20 cellular contexts compared by ENCODE assay signal in the genomic region with DNA sequence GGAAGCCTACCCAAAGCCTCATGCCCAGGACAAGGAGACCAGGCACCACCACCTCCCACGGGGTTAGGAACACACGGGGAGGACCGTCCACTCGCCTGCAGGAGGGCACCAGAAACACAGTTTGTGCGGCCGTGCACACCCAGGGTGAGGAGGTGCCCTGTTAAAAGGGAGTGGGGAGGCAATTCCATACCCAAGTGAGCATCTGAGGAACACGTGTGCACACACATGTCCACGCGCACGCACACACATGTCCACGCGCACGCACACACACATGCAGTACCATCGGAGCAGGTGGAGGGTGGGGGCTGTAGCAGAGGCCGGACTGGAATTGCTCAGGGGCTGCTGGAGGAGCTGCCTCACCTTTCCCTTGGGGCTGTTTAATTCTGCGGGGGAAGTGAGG.
"Had no signal": no experiment of that assay in that cellular context is flagged by ENCODE, and none has a peak within 500 bp of the region (broad histone marks: within the 10 kb centered on the region; RNA-seq: fewer than 3 reads in every experiment).

No MANE protein-coding gene starts in this region.

- H3K4me1 Mint-ChIP-seq: activated naive CD4-positive, alpha-beta T cell treated with anti-CD3 and anti-CD28 coated beads, Interleukin-2, amount 50 U/mL, for 24 hours; natural killer cell; stimulated activated naive B cell treated with anti-CD40 and anti-IgM and Interleukin-4, amounts not matched to agents 10 μg/mL and 1 μg/mL and 100 μg/mL, for 72 hours had no signal

- H3K27ac Mint-ChIP-seq: activated naive CD4-positive, alpha-beta T cell treated with anti-CD3 and anti-CD28 coated beads, Interleukin-2, amount 50 U/mL, for 24 hours; mesothelial cell of epicardium; natural killer cell had no signal

- ATAC-seq: natural killer cell; sciatic nerve; stimulated activated naive B cell treated with anti-CD40 and anti-IgM and Interleukin-4, amounts not matched to agents 10 μg/mL and 1 μg/mL and 100 μg/mL, for 72 hours; WTC11 had no signal

- DNase-seq: activated gamma-delta T cell treated with Interleukin-2 at 50 U/mL for 16 hours; activated T-cell treated with anti-CD3 and anti-CD28 coated beads, Interleukin-2, amount 50 U/mL, for 1 hour; brain microvascular endothelial cell; central memory CD4-positive, alpha-beta T cell; effector memory CD4-positive, alpha-beta T cell; islet precursor cell; mammary epithelial cell; natural killer cell; small intestine; stimulated activated CD4-positive, alpha-beta T cell treated with anti-CD3 and anti-CD28 coated beads, Interleukin-15, amount 100 ng/mL, for 24 hours; stimulated activated CD8-positive, alpha-beta memory T cell treated with anti-CD3 and anti-CD28 coated beads, Interleukin-4, amount 100 ng/mL, for 48 hours; stimulated activated naive B cell treated with anti-CD40 and anti-IgM and Interleukin-4, amounts not matched to agents 10 μg/mL and 1 μg/mL and 100 μg/mL, for 72 hours; T-helper 9 cell; trophoblast cell had no signal

- H3K36me3 ChIP-seq: brain microvascular endothelial cell had no signal

- H3K4me3 Mint-ChIP-seq: activated naive CD4-positive, alpha-beta T cell treated with anti-CD3 and anti-CD28 coated beads, Interleukin-2, amount 50 U/mL, for 24 hours; mesothelial cell of epicardium; natural killer cell; stimulated activated naive B cell treated with anti-CD40 and anti-IgM and Interleukin-4, amounts not matched to agents 10 μg/mL and 1 μg/mL and 100 μg/mL, for 72 hours; WTC11 had no signal

- H3K36me3 Mint-ChIP-seq: activated naive CD4-positive, alpha-beta T cell treated with anti-CD3 and anti-CD28 coated beads, Interleukin-2, amount 50 U/mL, for 24 hours; mesothelial cell of epicardium; natural killer cell; stimulated activated naive B cell treated with anti-CD40 and anti-IgM and Interleukin-4, amounts not matched to agents 10 μg/mL and 1 μg/mL and 100 μg/mL, for 72 hours; WTC11 had no signal

- FAIRE-seq: colon, frontal cortex, small intestine had no signal

- H3K27ac ChIP-seq: brain microvascular endothelial cell had no signal

- H3K9me3 Mint-ChIP-seq: activated naive CD4-positive, alpha-beta T cell treated with anti-CD3 and anti-CD28 coated beads, Interleukin-2, amount 50 U/mL, for 24 hours; mesothelial cell of epicardium; natural killer cell; stimulated activated naive B cell treated with anti-CD40 and anti-IgM and Interleukin-4, amounts not matched to agents 10 μg/mL and 1 μg/mL and 100 μg/mL, for 72 hours; WTC11 had no signal
